In genomic region chr17:51640108-51640622, GRCh38 we compare ENCODE assay signal across 8 cellular contexts.
DNase-seq lines count a peak whose midpoint lies in the region; ATAC-seq and TF ChIP-seq lines count a peak whose summit lies in the region.

No MANE protein-coding gene starts in this region.

- TF ChIP-seq CTCF in LNCAP (IDR thresholded peaks at IDR 0.05) (peak; percentile 68), gastrocnemius medialis (IDR thresholded peaks at IDR 0.05 in 4 of 5, conservative IDR thresholded peaks at IDR 0.05 in 1 of 5) (peak; percentile 38 to 60 (median 52))

- H3K4me1 ChIP-seq in gastrocnemius medialis: peaks cover under 1 to 3% of the 10 kb centered on the region in 2 donors

- no peaks in the 10 kb centered on the region for H3K9me3 ChIP-seq in gastrocnemius medialis

- no peaks in the 10 kb centered on the region for H3K9me3 Mint-ChIP-seq in activated naive CD8-positive, alpha-beta T cell treated with anti-CD3 and anti-CD28 coated beads for 36 hours

- no peak overlapping the region for H3K4me3 ChIP-seq in gastrocnemius medialis

- peaks cover 37% of the 10 kb centered on the region for H3K27me3 Mint-ChIP-seq in activated naive CD8-positive, alpha-beta T cell treated with anti-CD3 and anti-CD28 coated beads for 36 hours

- no peaks in the 10 kb centered on the region for H3K36me3 ChIP-seq in gastrocnemius medialis

- H3K4me1 Mint-ChIP-seq in activated naive CD8-positive, alpha-beta T cell treated with anti-CD3 and anti-CD28 coated beads for 36 hours: no peaks in the 10 kb centered on the region

- no peak for TF ChIP-seq POLR2A in gastrocnemius medialis (IDR thresholded peaks at IDR 0.05)

- DNase-seq in activated CD4-positive, alpha-beta T cell treated with anti-CD3 and anti-CD28 coated beads for 48 hours: peak; percentile 27
- no peak for DNase-seq in activated CD4-positive, alpha-beta T cell treated with anti-CD3 and anti-CD28 coated beads, Interleukin-2, amount 50 U/mL, for 4 hours
- peak; percentile 4 for DNase-seq in activated naive CD8-positive, alpha-beta T cell treated with anti-CD3 and anti-CD28 coated beads for 36 hours
- DNase-seq in gastrocnemius medialis (no peak), NOMO-1 treated with DMSO at 0.1 percent for 48 hours (lab: John Stamatoyannopoulos, UW; ENCODE audit: unreplicated experiment) (no peak), ecto neural progenitor cell (ENCODE audit: low spot score) (no peak), occipital lobe (lab: John Stamatoyannopoulos, UW) (no peak)

- no peaks in the 10 kb centered on the region for H3K36me3 Mint-ChIP-seq in activated naive CD8-positive, alpha-beta T cell treated with anti-CD3 and anti-CD28 coated beads for 36 hours

- no peak overlapping the region for H3K27ac Mint-ChIP-seq in activated naive CD8-positive, alpha-beta T cell treated with anti-CD3 and anti-CD28 coated beads for 36 hours

- H3K4me3 Mint-ChIP-seq in activated naive CD8-positive, alpha-beta T cell treated with anti-CD3 and anti-CD28 coated beads for 36 hours: no peak overlapping the region

- intact Hi-C loops in gastrocnemius medialis (cut with DNase I; ENCODE audit: low total_unique reads): loop anchor here (1.0 kb wide), 1 partner anchor 55 kb away; no protein-coding TSS in a partner anchor

- no peaks in the 10 kb centered on the region for H3K27me3 ChIP-seq in gastrocnemius medialis

- peak in 1 of 2 donors; percentile 56 for ATAC-seq in gastrocnemius medialis

- in situ Hi-C loops in gastrocnemius medialis (cut with MboI; ENCODE audit: low sequenced_read_pairs in 4 of 4): loop anchor here in 1 of 4 donors (10.0 kb wide), 1 partner anchor 55 kb away; no protein-coding TSS in a partner anchor

- H3K27ac ChIP-seq in gastrocnemius medialis: no peak overlapping the region

Comparison
In these comparisons a context has a peak if more than half of its experiments do, and no peak if none do; other contexts are left out.
1. DNase-seq: peak in activated CD4-positive, alpha-beta T cell treated with anti-CD3 and anti-CD28 coated beads for 48 hours (single experiment) and activated naive CD8-positive, alpha-beta T cell treated with anti-CD3 and anti-CD28 coated beads for 36 hours (single experiment); none in activated CD4-positive, alpha-beta T cell treated with anti-CD3 and anti-CD28 coated beads, Interleukin-2, amount 50 U/mL, for 4 hours (0 of 2), gastrocnemius medialis (0 of 2), NOMO-1 treated with DMSO at 0.1 percent for 48 hours (single experiment), ecto neural progenitor cell (single experiment) and occipital lobe (single experiment).